In the genomic region with DNA sequence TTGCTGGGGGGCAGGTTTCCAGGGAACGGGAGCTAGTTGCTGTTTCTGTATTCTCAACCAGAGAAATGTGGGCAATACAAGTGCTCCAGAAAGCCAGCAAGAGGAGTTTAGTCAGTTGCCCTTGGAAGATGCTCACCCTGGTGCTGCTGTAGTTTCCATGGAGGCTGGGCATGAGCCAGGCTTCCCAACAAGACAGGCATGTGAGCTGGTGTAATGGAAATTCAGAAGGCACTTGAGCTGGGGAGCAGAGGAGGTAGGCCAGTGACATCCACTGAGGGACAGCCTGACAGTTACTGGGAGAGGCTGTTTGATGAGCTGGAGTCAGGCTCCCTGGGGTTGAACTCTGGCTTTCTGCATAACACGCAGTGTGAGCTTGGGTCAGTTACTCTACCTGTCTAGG, we compare ENCODE assay signal across 1 cellular context.
TF ChIP-seq lines count a peak whose summit lies in the region.

No MANE protein-coding gene starts in this region.

TF ChIP-seq in IMR-90, 13 proteins besides CTCF, POLR2A, EP300 and RAD21 (continued from another document):
- TF ChIP-seq, protein P1, sequence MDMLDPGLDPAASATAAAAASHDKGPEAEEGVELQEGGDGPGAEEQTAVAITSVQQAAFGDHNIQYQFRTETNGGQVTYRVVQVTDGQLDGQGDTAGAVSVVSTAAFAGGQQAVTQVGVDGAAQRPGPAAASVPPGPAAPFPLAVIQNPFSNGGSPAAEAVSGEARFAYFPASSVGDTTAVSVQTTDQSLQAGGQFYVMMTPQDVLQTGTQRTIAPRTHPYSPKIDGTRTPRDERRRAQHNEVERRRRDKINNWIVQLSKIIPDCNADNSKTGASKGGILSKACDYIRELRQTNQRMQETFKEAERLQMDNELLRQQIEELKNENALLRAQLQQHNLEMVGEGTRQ (IDR thresholded peaks at IDR 0.05; ENCODE audit: low read depth, low read length): no peak
- TF ChIP-seq CEBPB (IDR thresholded peaks at IDR 0.05; ENCODE audit: low read depth, low read length): no peak
- no peak for TF ChIP-seq MXI1 (IDR thresholded peaks at IDR 0.05; ENCODE audit: borderline replicate concordance, low read depth, low read length)
